Comparison of ENCODE assay signal across 22 cellular contexts in the genomic region with DNA sequence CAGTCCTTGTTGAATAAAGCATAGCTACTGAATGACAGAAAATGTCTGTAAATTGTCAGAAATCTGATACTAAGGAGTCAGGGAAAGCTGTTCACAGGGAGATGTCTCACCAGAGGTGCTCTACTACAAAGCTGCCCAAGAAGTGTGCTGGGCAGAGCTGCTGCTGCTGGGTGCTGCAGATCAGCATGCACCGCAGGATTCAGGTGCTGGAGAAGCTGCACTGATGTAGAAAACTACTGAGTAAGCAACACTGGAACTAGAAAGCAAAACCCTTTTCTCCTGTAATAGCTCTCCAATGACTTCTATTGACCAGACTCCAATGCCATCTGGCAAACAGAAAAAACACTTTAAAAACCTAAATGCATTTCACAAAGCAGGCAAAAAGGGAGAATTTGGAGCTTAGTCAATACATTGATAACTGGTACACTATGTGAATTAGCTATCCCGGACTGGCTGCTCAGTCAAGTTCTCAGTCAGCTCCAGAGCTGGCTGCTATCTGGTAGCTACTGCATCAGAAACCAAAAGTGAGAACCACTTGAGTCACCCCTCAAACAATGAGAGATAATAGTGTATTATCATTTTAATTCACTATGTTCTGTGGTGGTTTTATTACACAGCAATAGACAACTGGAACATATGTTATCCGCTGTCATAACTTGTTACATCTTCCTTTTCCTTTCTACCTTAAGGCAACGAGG.
"Had no signal": no experiment of that assay in that cellular context is flagged by ENCODE, and none has a peak within 500 bp of the region (broad histone marks: within the 10 kb centered on the region; RNA-seq: fewer than 3 reads in every experiment).

No MANE protein-coding gene starts in this region.

- H3K9me3 Mint-ChIP-seq: activated naive CD8-positive, alpha-beta T cell treated with anti-CD3 and anti-CD28 coated beads for 36 hours; activated T-cell treated with anti-CD3 and anti-CD28 coated beads, Interleukin-2, amount 50 U/mL, for 4 hours; dendritic cell treated with granulocyte-macrophage colony-stimulating factor and Interleukin-4, amounts not matched to agents 40 ng/mL and 50 ng/mL, for 4 days had no signal

- H3K36me3 ChIP-seq: gastroesophageal sphincter, right lobe of liver, spleen, transverse colon had no signal

- H3K27ac Mint-ChIP-seq: activated CD4-positive, alpha-beta memory T cell treated with anti-CD3 and anti-CD28 coated beads for 36 hours; activated naive CD8-positive, alpha-beta T cell treated with anti-CD3 and anti-CD28 coated beads for 36 hours; dendritic cell treated with granulocyte-macrophage colony-stimulating factor and Interleukin-4, amounts not matched to agents 40 ng/mL and 50 ng/mL, for 4 days; effector memory CD8-positive, alpha-beta T cell; natural killer cell treated with Interleukin-12 subunit alpha and Interleukin-12 subunit beta and Interleukin-15 and Interleukin-18, amount 100 ng/mL, for 72 hours; progenitor cell of endocrine pancreas had no signal

- H3K4me3 ChIP-seq: gastroesophageal sphincter, right lobe of liver, spleen, transverse colon had no signal

- H3K9me3 ChIP-seq: gastroesophageal sphincter, right lobe of liver, spleen, transverse colon had no signal

- H3K4me3 Mint-ChIP-seq: activated CD4-positive, alpha-beta memory T cell treated with anti-CD3 and anti-CD28 coated beads for 36 hours; activated naive CD8-positive, alpha-beta T cell treated with anti-CD3 and anti-CD28 coated beads for 36 hours; activated T-cell treated with anti-CD3 and anti-CD28 coated beads, Interleukin-2, amount 50 U/mL, for 4 hours; dendritic cell treated with granulocyte-macrophage colony-stimulating factor and Interleukin-4, amounts not matched to agents 40 ng/mL and 50 ng/mL, for 4 days; effector memory CD8-positive, alpha-beta T cell; natural killer cell treated with Interleukin-12 subunit alpha and Interleukin-12 subunit beta and Interleukin-15 and Interleukin-18, amount 100 ng/mL, for 72 hours had no signal

- H3K27ac ChIP-seq: epithelial cell of prostate, gastroesophageal sphincter, right lobe of liver, spleen, transverse colon had no signal

- H3K4me1 ChIP-seq: gastroesophageal sphincter, right lobe of liver, spleen, transverse colon had no signal

- DNase-seq: activated CD4-positive, alpha-beta memory T cell treated with anti-CD3 and anti-CD28 coated beads for 36 hours; activated CD4-positive, alpha-beta T cell treated with anti-CD3 and anti-CD28 coated beads for 1 hour; activated gamma-delta T cell; activated naive CD8-positive, alpha-beta T cell treated with anti-CD3 and anti-CD28 coated beads for 36 hours; activated T-cell treated with anti-CD3 and anti-CD28 coated beads, Interleukin-2, amount 50 U/mL, for 4 hours; cerebellar nuclear complex; effector memory CD8-positive, alpha-beta T cell; islet precursor cell; left ventricle myocardium superior; mesenchymal stem cell; nucleus accumbens; right lobe of liver; spleen; stimulated activated CD4-positive, alpha-beta T cell treated with anti-CD3 and anti-CD28 coated beads, Interleukin-1b, Interleukin-23, amount 100 ng/mL, for 48 hours; stimulated activated naive CD4-positive, alpha-beta T cell; substantia nigra; transverse colon had no signal

- H3K27me3 ChIP-seq: gastroesophageal sphincter, right lobe of liver, transverse colon had no signal

- ATAC-seq: activated T-cell treated with anti-CD3 and anti-CD28 coated beads, Interleukin-2, amount 50 U/mL, for 4 hours; effector memory CD8-positive, alpha-beta T cell; gastroesophageal sphincter; left ventricle myocardium superior; natural killer cell treated with Interleukin-12 subunit alpha and Interleukin-12 subunit beta and Interleukin-15 and Interleukin-18, amount 100 ng/mL, for 72 hours had no signal

- H3K27me3 Mint-ChIP-seq: activated CD4-positive, alpha-beta memory T cell treated with anti-CD3 and anti-CD28 coated beads for 36 hours; activated naive CD8-positive, alpha-beta T cell treated with anti-CD3 and anti-CD28 coated beads for 36 hours; dendritic cell treated with granulocyte-macrophage colony-stimulating factor and Interleukin-4, amounts not matched to agents 40 ng/mL and 50 ng/mL, for 4 days; effector memory CD8-positive, alpha-beta T cell; natural killer cell treated with Interleukin-12 subunit alpha and Interleukin-12 subunit beta and Interleukin-15 and Interleukin-18, amount 100 ng/mL, for 72 hours; progenitor cell of endocrine pancreas had no signal

- H3K4me1 Mint-ChIP-seq: activated naive CD8-positive, alpha-beta T cell treated with anti-CD3 and anti-CD28 coated beads for 36 hours had no signal

- H3K36me3 Mint-ChIP-seq: activated CD4-positive, alpha-beta memory T cell treated with anti-CD3 and anti-CD28 coated beads for 36 hours; activated naive CD8-positive, alpha-beta T cell treated with anti-CD3 and anti-CD28 coated beads for 36 hours; natural killer cell treated with Interleukin-12 subunit alpha and Interleukin-12 subunit beta and Interleukin-15 and Interleukin-18, amount 100 ng/mL, for 72 hours had no signal
